9 cellular contexts compared by ENCODE assay signal in genomic region chr11:119363081-119363861, GRCh38. TPM values are rescaled to one million over a fixed set of nuclear protein-coding genes. Genes with fewer than 3 reads are reported as not detected.
DNase-seq lines count a peak whose midpoint lies in the region; FAIRE-seq and TF ChIP-seq lines count a peak whose summit lies in the region.
"Had no signal": no experiment of that assay in that cellular context is flagged by ENCODE, and none has a peak within 500 bp of the region (broad histone marks: within the 10 kb centered on the region; RNA-seq: fewer than 3 reads in every experiment).

No MANE protein-coding gene starts in this region.

- BruUV-seq in A673 (replicated peaks; lab: Mats Ljungman, UMichigan): no TSS peak

- peaks cover 29% of the 10 kb centered on the region for H3K4me1 Mint-ChIP-seq in endodermal cell
- H3K4me1 Mint-ChIP-seq in activated T-helper 1 cell treated with anti-CD3 and anti-CD28 coated beads, Interleukin-12 subunit alpha, Interleukin-12 subunit beta, Interleukin-2, Interleukin-4 antibody, amounts not matched to agents 30 ng/mL and 10 ng/mL and 1 ng/mL, durations not matched to agents 14 hours and 24 hours and 36 hours (ENCODE audit: low read depth): peaks cover 20% of the 10 kb centered on the region

- no peak for FAIRE-seq in H54 (lab: Jason Lieb, UNC)

- no peaks in the 10 kb centered on the region for H3F3A ChIP-seq in neural cell (ENCODE audit: insufficient read depth, low read length, poor library complexity, severe bottlenecking)

- DNase-seq in A673 (ENCODE audit: low spot score): no peak
- DNase-seq in endodermal cell: peak; percentile 66
- DNase-seq in H54 (ENCODE audit: insufficient read length, low spot score): no peak
- DNase-seq in activated gamma-delta T cell treated with Interleukin-2 at 50 U/mL for 16 hours: no peak
- no peak for DNase-seq in activated T-helper 1 cell treated with anti-CD3 and anti-CD28 coated beads, Interleukin-12 subunit alpha, Interleukin-12 subunit beta, Interleukin-2, Interleukin-4 antibody, amounts not matched to agents 30 ng/mL and 10 ng/mL and 1 ng/mL, durations not matched to agents 14 hours and 24 hours and 36 hours (ENCODE audit: low spot score)
- no peak for DNase-seq in NK-92 (lab: John Stamatoyannopoulos, UW; ENCODE audit: unreplicated experiment)

- H3K4me3 Mint-ChIP-seq in endodermal cell: peak overlapping the region; percentile 40
- H3K4me3 Mint-ChIP-seq in activated T-helper 1 cell treated with anti-CD3 and anti-CD28 coated beads, Interleukin-12 subunit alpha, Interleukin-12 subunit beta, Interleukin-2, Interleukin-4 antibody, amounts not matched to agents 30 ng/mL and 10 ng/mL and 1 ng/mL, durations not matched to agents 14 hours and 24 hours and 36 hours: no peak overlapping the region

- H3K4me2 ChIP-seq in neural cell (ENCODE audit: low read length): no peak overlapping the region

- TF ChIP-seq POLR2A in H54 (IDR thresholded peaks at IDR 0.05; ENCODE audit: low read depth, low read length): no peak

- POLR2A ChIA-PET in A673 (lab: Charles Lee; ENCODE audit: low non-redundant PET): no interaction called here

- peaks cover 46% of the 10 kb centered on the region for H3K27me3 Mint-ChIP-seq in endodermal cell (ENCODE audit: insufficient read depth)
- H3K27me3 Mint-ChIP-seq in activated T-helper 1 cell treated with anti-CD3 and anti-CD28 coated beads, Interleukin-12 subunit alpha, Interleukin-12 subunit beta, Interleukin-2, Interleukin-4 antibody, amounts not matched to agents 30 ng/mL and 10 ng/mL and 1 ng/mL, durations not matched to agents 14 hours and 24 hours and 36 hours (ENCODE audit: insufficient read depth): peaks cover 56% of the 10 kb centered on the region

- no peak overlapping the region for H3K27ac Mint-ChIP-seq in endodermal cell
- no peak overlapping the region for H3K27ac Mint-ChIP-seq in activated T-helper 1 cell treated with anti-CD3 and anti-CD28 coated beads, Interleukin-12 subunit alpha, Interleukin-12 subunit beta, Interleukin-2, Interleukin-4 antibody, amounts not matched to agents 30 ng/mL and 10 ng/mL and 1 ng/mL, durations not matched to agents 14 hours and 24 hours and 36 hours

- no peaks in the 10 kb centered on the region for H3K9me3 ChIP-seq in A673 (ENCODE audit: low read depth, low read length, poor library complexity, severe bottlenecking)
- no peaks in the 10 kb centered on the region for H3K9me3 ChIP-seq in HUES64 (ENCODE audit: insufficient read depth, low read depth, low read length)
- H3K9me3 ChIP-seq in endodermal cell (ENCODE audit: control insufficient read depth, low read length): no peaks in the 10 kb centered on the region
- no peaks in the 10 kb centered on the region for H3K9me3 ChIP-seq in neural cell (ENCODE audit: low read length)

- 52% methylated on average over 44 of the region's 44 CpGs for WGBS in HUES64
- WGBS in endodermal cell (ENCODE audit: insufficient coverage in 1 of 2, insufficient read length in 1 of 2), 2 experiments: 73 to 76% methylated on average over 10 to 44 of the region's 44 CpGs

- no peaks in the 10 kb centered on the region for H4K20me1 ChIP-seq in neural cell (ENCODE audit: insufficient read depth)

- intact Hi-C loops in A673 (cut with micrococcal nuclease; ENCODE audit: unreplicated experiment): no loop called here
- intact Hi-C loops in activated T-helper 1 cell treated with anti-CD3 and anti-CD28 coated beads, Interleukin-12 subunit alpha, Interleukin-12 subunit beta, Interleukin-2, Interleukin-4 antibody, amounts not matched to agents 30 ng/mL and 10 ng/mL and 1 ng/mL, durations not matched to agents 14 hours and 24 hours and 36 hours (cut with micrococcal nuclease): loop anchor here (10.0 kb wide), 1 partner anchor 362 kb away; the partner anchor contains the start of gene NECTIN1

- H3K9me2 ChIP-seq in neural cell (ENCODE audit: insufficient read depth, low read length): no peaks in the 10 kb centered on the region

- H2AFZ ChIP-seq in neural cell (ENCODE audit: low read depth, low read length): no peak overlapping the region

- CTCF ChIA-PET in A673 (lab: Charles Lee): interaction anchor here (0.6 kb wide), 3 partner anchors 7 to 136 kb away, joined by 3 to 8 read pairs (median 4); no protein-coding TSS in a partner anchor

- H3K27ac ChIP-seq in A673 (ENCODE audit: low read depth, low read length, poor library complexity, severe bottlenecking): peak overlapping the region; percentile 35
- no peak overlapping the region for H3K27ac ChIP-seq in HUES64 (ENCODE audit: low read depth, low read length)
- H3K27ac ChIP-seq in endodermal cell (ENCODE audit: low read depth, low read length): no peak overlapping the region
- no peak overlapping the region for H3K27ac ChIP-seq in neural cell (ENCODE audit: low read length)

- H3K4me3 ChIP-seq in A673 (ENCODE audit: low read depth, low read length, poor library complexity, severe bottlenecking) (peak overlapping the region; percentile 44), HUES64 (ENCODE audit: low read length) (peak overlapping the region; percentile 50), endodermal cell (ENCODE audit: low read length) (peak overlapping the region; percentile 75), neural cell (ENCODE audit: low read length) (peak overlapping the region; percentile 59)

- H3K9me3 Mint-ChIP-seq in endodermal cell: no peaks in the 10 kb centered on the region
- no peaks in the 10 kb centered on the region for H3K9me3 Mint-ChIP-seq in activated T-helper 1 cell treated with anti-CD3 and anti-CD28 coated beads, Interleukin-12 subunit alpha, Interleukin-12 subunit beta, Interleukin-2, Interleukin-4 antibody, amounts not matched to agents 30 ng/mL and 10 ng/mL and 1 ng/mL, durations not matched to agents 14 hours and 24 hours and 36 hours

- no peak overlapping the region for H3K9ac ChIP-seq in HUES64 (ENCODE audit: low read depth, low read length)
- H3K9ac ChIP-seq in endodermal cell (ENCODE audit: extremely low read depth, low read length, poor library complexity, severe bottlenecking): no peak overlapping the region
- peak overlapping the region; percentile 59 for H3K9ac ChIP-seq in neural cell (ENCODE audit: low read length)

- peaks cover 31% of the 10 kb centered on the region for H3K4me1 ChIP-seq in A673 (ENCODE audit: insufficient read depth, low read length, poor library complexity, severe bottlenecking)
- H3K4me1 ChIP-seq in HUES64 (ENCODE audit: insufficient read depth, low read length): peaks cover 41% of the 10 kb centered on the region
- peaks cover 30% of the 10 kb centered on the region for H3K4me1 ChIP-seq in endodermal cell (ENCODE audit: control insufficient read depth, insufficient read depth, low read length)

- H3K36me3 ChIP-seq in A673 (ENCODE audit: insufficient read depth, low read length, poor library complexity, severe bottlenecking) (peaks cover 4% of the 10 kb centered on the region), HUES64 (ENCODE audit: insufficient read depth, low read length) (0 out of 2 replicates have a peak, but pooled peaks cover 9% of the 10 kb centered on the region), endodermal cell (ENCODE audit: control insufficient read depth, insufficient read depth, low read length) (peaks cover 38% of the 10 kb centered on the region), neural cell (ENCODE audit: insufficient read depth, low read length) (no peaks in the 10 kb centered on the region)

- no peaks in the 10 kb centered on the region for H3K27me3 ChIP-seq in A673 (replicated peaks; ENCODE audit: insufficient read depth, low read depth, low read length, poor library complexity)
- H3K27me3 ChIP-seq in HUES64 (ENCODE audit: insufficient read depth, low read length): peaks cover 40% of the 10 kb centered on the region
- H3K27me3 ChIP-seq in endodermal cell (ENCODE audit: control insufficient read depth, insufficient read depth, low read length, poor library complexity, severe bottlenecking): peaks cover 14% of the 10 kb centered on the region
- peaks cover 13% of the 10 kb centered on the region for H3K27me3 ChIP-seq in neural cell (ENCODE audit: insufficient read depth, low read depth, low read length)

- peaks cover 36% of the 10 kb centered on the region for H3K36me3 Mint-ChIP-seq in endodermal cell (ENCODE audit: low read depth)
- H3K36me3 Mint-ChIP-seq in activated T-helper 1 cell treated with anti-CD3 and anti-CD28 coated beads, Interleukin-12 subunit alpha, Interleukin-12 subunit beta, Interleukin-2, Interleukin-4 antibody, amounts not matched to agents 30 ng/mL and 10 ng/mL and 1 ng/mL, durations not matched to agents 14 hours and 24 hours and 36 hours (ENCODE audit: low read depth): no peaks in the 10 kb centered on the region

- TF ChIP-seq EP300 in neural cell (conservative IDR thresholded peaks at IDR 0.05; ENCODE audit: poor library complexity, severe bottlenecking): no peak

- TF ChIP-seq RAD21 in neural cell (conservative IDR thresholded peaks at IDR 0.05): no peak

- H3K79me2 ChIP-seq in neural cell (replicated peaks; ENCODE audit: insufficient read depth, low read length): no peaks in the 10 kb centered on the region

- no peak for TF ChIP-seq CTCF in A673 (conservative IDR thresholded peaks at IDR 0.05; ENCODE audit: low read depth, low read length)
- TF ChIP-seq CTCF in endodermal cell (conservative IDR thresholded peaks at IDR 0.05): no peak
- TF ChIP-seq CTCF in neural cell (IDR thresholded peaks at IDR 0.05; ENCODE audit: poor library complexity, severe bottlenecking): no peak

RNA-seq across cellular contexts. Expression of gene MFRP, which starts 16.8 kb away (rescaled TPM):
- total RNA-seq in A673 (2021) (not detected in 2 replicates), endodermal cell (not detected)
- not detected for polyA plus RNA-seq in HUES64 (2013, experiment 1 of 2)
- not detected for polyA plus RNA-seq in HUES64 (2013, experiment 2 of 2)
- not detected for polyA plus RNA-seq in endodermal cell (2013, experiment 1 of 2)
- not detected for polyA plus RNA-seq in endodermal cell (2013, experiment 2 of 2)
- polyA plus RNA-seq in neural cell: not detected in 2 replicates
- polyA minus RNA-seq in neural cell: not detected in 2 replicates
- total RNA-seq in activated T-helper 1 cell treated with anti-CD3 and anti-CD28 coated beads, Interleukin-12 subunit alpha, Interleukin-12 subunit beta, Interleukin-2, Interleukin-4 antibody, amounts not matched to agents 30 ng/mL and 10 ng/mL and 1 ng/mL, durations not matched to agents 14 hours and 24 hours and 36 hours: not detected in 2 replicates
- total RNA-seq: Daoy had no signal

RNA-seq across cellular contexts. Expression of gene USP2, which starts 18.2 kb away (rescaled TPM):
- 4.8 and 6.2 TPM in 2 replicates for total RNA-seq in A673 (2021)
- 3.9 TPM for polyA plus RNA-seq in HUES64 (2013, experiment 1 of 2)
- 3.6 TPM for polyA plus RNA-seq in HUES64 (2013, experiment 2 of 2)
- 10 to 100 TPM; 17.8 to 21.1 TPM for total RNA-seq in endodermal cell
- polyA plus RNA-seq in endodermal cell (2013, experiment 1 of 2): 5.7 TPM
- polyA plus RNA-seq in endodermal cell (2013, experiment 2 of 2): 7.9 TPM
- 0.59 and 0.74 TPM in 2 replicates for polyA plus RNA-seq in neural cell
- polyA minus RNA-seq in neural cell: 1.5 and 3.6 TPM in 2 replicates
- 0.22 and 0.36 TPM in 2 replicates for total RNA-seq in activated T-helper 1 cell treated with anti-CD3 and anti-CD28 coated beads, Interleukin-12 subunit alpha, Interleukin-12 subunit beta, Interleukin-2, Interleukin-4 antibody, amounts not matched to agents 30 ng/mL and 10 ng/mL and 1 ng/mL, durations not matched to agents 14 hours and 24 hours and 36 hours

RNA-seq across cellular contexts. Expression of gene C1QTNF5, which starts 22.6 kb away (rescaled TPM):
- 0.31 TPM in 1 of 2 replicates, not detected in the other for total RNA-seq in A673 (2021)
- 1.1 TPM for polyA plus RNA-seq in HUES64 (2013, experiment 1 of 2)
- polyA plus RNA-seq in HUES64 (2013, experiment 2 of 2): 2.3 TPM
- total RNA-seq in endodermal cell: under 1 TPM; 0.62 to 0.66 TPM
- polyA plus RNA-seq in endodermal cell (2013, experiment 1 of 2): 5.5 TPM
- polyA plus RNA-seq in endodermal cell (2013, experiment 2 of 2): 4.8 TPM
- not detected in 2 replicates for polyA plus RNA-seq in neural cell
- not detected in 2 replicates for polyA minus RNA-seq in neural cell
- not detected in 2 replicates for total RNA-seq in activated T-helper 1 cell treated with anti-CD3 and anti-CD28 coated beads, Interleukin-12 subunit alpha, Interleukin-12 subunit beta, Interleukin-2, Interleukin-4 antibody, amounts not matched to agents 30 ng/mL and 10 ng/mL and 1 ng/mL, durations not matched to agents 14 hours and 24 hours and 36 hours

RNA-seq across cellular contexts. Expression of gene RNF26, which starts 28.9 kb away (rescaled TPM):
- 81.3 and 89.3 TPM in 2 replicates for total RNA-seq in A673 (2021)
- polyA plus RNA-seq in HUES64 (2013, experiment 1 of 2): 43.1 TPM
- 56.8 TPM for polyA plus RNA-seq in HUES64 (2013, experiment 2 of 2)
- total RNA-seq in endodermal cell: 10 to 100 TPM; 51.8 to 76.3 TPM
- 65.6 TPM for polyA plus RNA-seq in endodermal cell (2013, experiment 1 of 2)
- 64.4 TPM for polyA plus RNA-seq in endodermal cell (2013, experiment 2 of 2)
- polyA plus RNA-seq in neural cell: 1.9 and 2.6 TPM in 2 replicates
- polyA minus RNA-seq in neural cell: 3.9 and 4.1 TPM in 2 replicates
- total RNA-seq in activated T-helper 1 cell treated with anti-CD3 and anti-CD28 coated beads, Interleukin-12 subunit alpha, Interleukin-12 subunit beta, Interleukin-2, Interleukin-4 antibody, amounts not matched to agents 30 ng/mL and 10 ng/mL and 1 ng/mL, durations not matched to agents 14 hours and 24 hours and 36 hours: 26.1 and 27.9 TPM in 2 replicates

RNA-seq across cellular contexts. Expression of gene MCAM, which starts 46.3 kb away (rescaled TPM):
- 14.4 and 20.0 TPM in 2 replicates for total RNA-seq in A673 (2021)
- 13.1 TPM for polyA plus RNA-seq in HUES64 (2013, experiment 1 of 2)
- 12.7 TPM for polyA plus RNA-seq in HUES64 (2013, experiment 2 of 2)
- total RNA-seq in endodermal cell: 10 to 100 TPM; 21.9 to 28.3 TPM
- 18.9 TPM for polyA plus RNA-seq in endodermal cell (2013, experiment 1 of 2)
- polyA plus RNA-seq in endodermal cell (2013, experiment 2 of 2): 19.8 TPM
- 7.5 and 12.5 TPM in 2 replicates for polyA plus RNA-seq in neural cell
- 1.7 and 2.4 TPM in 2 replicates for polyA minus RNA-seq in neural cell
- total RNA-seq in activated T-helper 1 cell treated with anti-CD3 and anti-CD28 coated beads, Interleukin-12 subunit alpha, Interleukin-12 subunit beta, Interleukin-2, Interleukin-4 antibody, amounts not matched to agents 30 ng/mL and 10 ng/mL and 1 ng/mL, durations not matched to agents 14 hours and 24 hours and 36 hours: 6.0 and 6.6 TPM in 2 replicates
